Comparison of ENCODE assay signal across 1 cellular context in genomic region chr1:27830621-27831424, GRCh38.
TF ChIP-seq lines count a peak whose summit lies in the region.

PPP1R8 (plus strand) TSS chr1:27830782; CDS start chr1:27830836, 54 bp downstream.

TF ChIP-seq in HepG2, 621 proteins besides CTCF, POLR2A, EP300 and RAD21 (continued from another document and continues in another):
- TF ChIP-seq MZF1 (CRISPR knock-in tag; IDR thresholded peaks at IDR 0.05; ENCODE audit: borderline replicate concordance) (no peak), ARNT (IDR thresholded peaks at IDR 0.05) (no peak), ZBTB7B (CRISPR knock-in tag; IDR thresholded peaks at IDR 0.05) (peak; percentile 47; the same call in 1 of the 2 replicates), TP53 (CRISPR knock-in tag; conservative IDR thresholded peaks at IDR 0.05) (0 out of 2 replicates have a peak, but pooled peaks have one; percentile 10), NKX3-1 (CRISPR knock-in tag; IDR thresholded peaks at IDR 0.05) (no peak), KMT2A (CRISPR knock-in tag; IDR thresholded peaks at IDR 0.05) (peak; percentile 94), AGO1 (IDR thresholded peaks at IDR 0.05; ENCODE audit: low read depth, low read length, poor library complexity, severe bottlenecking) (peak; percentile 52), CHD4 (IDR thresholded peaks at IDR 0.05; ENCODE audit: borderline replicate concordance, low read length) (no peak), NBN (conservative IDR thresholded peaks at IDR 0.05) (no peak), ZNF773 (CRISPR knock-in tag; IDR thresholded peaks at IDR 0.05; ENCODE audit: borderline replicate concordance) (no peak), ZBTB7A (CRISPR knock-in tag; IDR thresholded peaks at IDR 0.05) (no peak; the same call in 1 of the 2 replicates), TGIF2 (CRISPR knock-in tag; IDR thresholded peaks at IDR 0.05) (peak; percentile 70; the same call in 1 of the 2 replicates), ARID3A (IDR thresholded peaks at IDR 0.05; ENCODE audit: low read depth, low read length) (no peak), ZNF33B (CRISPR knock-in tag; IDR thresholded peaks at IDR 0.05) (no peak), KDM2A (CRISPR knock-in tag; IDR thresholded peaks at IDR 0.05; ENCODE audit: borderline replicate concordance, low read depth) (peak; percentile 86), ZNF839 (CRISPR knock-in tag; IDR thresholded peaks at IDR 0.05; ENCODE audit: borderline replicate concordance) (no peak), ZNF589 (CRISPR knock-in tag; conservative IDR thresholded peaks at IDR 0.05) (no peak), BORCS8-MEF2B (CRISPR knock-in tag; IDR thresholded peaks at IDR 0.05) (peak; percentile 76; the same call in 1 of the 2 replicates), RFX3 (CRISPR knock-in tag; IDR thresholded peaks at IDR 0.05) (no peak), NONO (IDR thresholded peaks at IDR 0.05) (no peak), NONO (CRISPR knock-in tag; conservative IDR thresholded peaks at IDR 0.05) (peak; percentile 77), GZF1 (CRISPR knock-in tag; IDR thresholded peaks at IDR 0.05) (no peak), SIX1 (CRISPR knock-in tag; IDR thresholded peaks at IDR 0.05; ENCODE audit: borderline replicate concordance) (no peak), CSRNP1 (CRISPR knock-in tag; IDR thresholded peaks at IDR 0.05) (no peak), ZNF879 (CRISPR knock-in tag; IDR thresholded peaks at IDR 0.05) (no peak), ZNF644 (CRISPR knock-in tag; IDR thresholded peaks at IDR 0.05; ENCODE audit: low read depth) (no peak), HOXD1 (CRISPR knock-in tag; IDR thresholded peaks at IDR 0.05) (0 out of 2 replicates have a peak, but pooled peaks have one; percentile 58), MTA1 (CRISPR knock-in tag; IDR thresholded peaks at IDR 0.05; ENCODE audit: borderline replicate concordance) (0 out of 2 replicates have a peak, but pooled peaks have one; percentile 14), ZNF746 (CRISPR knock-in tag; IDR thresholded peaks at IDR 0.05) (peak; percentile 44; the same call in 1 of the 2 replicates), HNRNPK (IDR thresholded peaks at IDR 0.05; ENCODE audit: low read depth, low read length, poor library complexity, severe bottlenecking) (no peak), ZNF234 (CRISPR knock-in tag; conservative IDR thresholded peaks at IDR 0.05) (no peak), MAF1 (CRISPR knock-in tag; IDR thresholded peaks at IDR 0.05; ENCODE audit: borderline replicate concordance) (0 out of 2 replicates have a peak, but pooled peaks have one; percentile 51), ZNF12 (CRISPR knock-in tag; IDR thresholded peaks at IDR 0.05) (peak; percentile 60; the same call in 1 of the 2 replicates), NAIF1 (CRISPR knock-in tag; IDR thresholded peaks at IDR 0.05; ENCODE audit: borderline replicate concordance) (no peak), NR2C2 (CRISPR knock-in tag; IDR thresholded peaks at IDR 0.05; ENCODE audit: borderline replicate concordance) (peak; percentile 61; the same call in 1 of the 2 replicates), ISX (CRISPR knock-in tag; conservative IDR thresholded peaks at IDR 0.05) (0 out of 2 replicates have a peak, but pooled peaks have one; percentile 23), MYNN (CRISPR knock-in tag; IDR thresholded peaks at IDR 0.05; ENCODE audit: low read depth) (no peak), ZSCAN20 (CRISPR knock-in tag; IDR thresholded peaks at IDR 0.05; ENCODE audit: borderline replicate concordance) (no peak), GRHL1 (CRISPR knock-in tag; conservative IDR thresholded peaks at IDR 0.05) (no peak), ZBTB26 (CRISPR knock-in tag; IDR thresholded peaks at IDR 0.05; ENCODE audit: borderline replicate concordance) (0 out of 2 replicates have a peak, but pooled peaks have one; percentile 66), ZNF101 (CRISPR knock-in tag; IDR thresholded peaks at IDR 0.05; ENCODE audit: borderline replicate concordance, low read depth) (no peak), CENPT (CRISPR knock-in tag; IDR thresholded peaks at IDR 0.05; ENCODE audit: low read depth) (no peak), ZNF547 (CRISPR knock-in tag; IDR thresholded peaks at IDR 0.05) (peak; percentile 44; the same call in 1 of the 2 replicates)
- TF ChIP-seq, protein P1, sequence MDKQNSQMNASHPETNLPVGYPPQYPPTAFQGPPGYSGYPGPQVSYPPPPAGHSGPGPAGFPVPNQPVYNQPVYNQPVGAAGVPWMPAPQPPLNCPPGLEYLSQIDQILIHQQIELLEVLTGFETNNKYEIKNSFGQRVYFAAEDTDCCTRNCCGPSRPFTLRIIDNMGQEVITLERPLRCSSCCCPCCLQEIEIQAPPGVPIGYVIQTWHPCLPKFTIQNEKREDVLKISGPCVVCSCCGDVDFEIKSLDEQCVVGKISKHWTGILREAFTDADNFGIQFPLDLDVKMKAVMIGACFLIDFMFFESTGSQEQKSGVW (CRISPR knock-in tag; IDR thresholded peaks at IDR 0.05; ENCODE audit: borderline replicate concordance): no peak
- TF ChIP-seq, protein P2, sequence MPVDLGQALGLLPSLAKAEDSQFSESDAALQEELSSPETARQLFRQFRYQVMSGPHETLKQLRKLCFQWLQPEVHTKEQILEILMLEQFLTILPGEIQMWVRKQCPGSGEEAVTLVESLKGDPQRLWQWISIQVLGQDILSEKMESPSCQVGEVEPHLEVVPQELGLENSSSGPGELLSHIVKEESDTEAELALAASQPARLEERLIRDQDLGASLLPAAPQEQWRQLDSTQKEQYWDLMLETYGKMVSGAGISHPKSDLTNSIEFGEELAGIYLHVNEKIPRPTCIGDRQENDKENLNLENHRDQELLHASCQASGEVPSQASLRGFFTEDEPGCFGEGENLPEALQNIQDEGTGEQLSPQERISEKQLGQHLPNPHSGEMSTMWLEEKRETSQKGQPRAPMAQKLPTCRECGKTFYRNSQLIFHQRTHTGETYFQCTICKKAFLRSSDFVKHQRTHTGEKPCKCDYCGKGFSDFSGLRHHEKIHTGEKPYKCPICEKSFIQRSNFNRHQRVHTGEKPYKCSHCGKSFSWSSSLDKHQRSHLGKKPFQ (CRISPR knock-in tag; IDR thresholded peaks at IDR 0.05; ENCODE audit: insufficient replicate concordance): peak; percentile 37
- TF ChIP-seq, protein P3, sequence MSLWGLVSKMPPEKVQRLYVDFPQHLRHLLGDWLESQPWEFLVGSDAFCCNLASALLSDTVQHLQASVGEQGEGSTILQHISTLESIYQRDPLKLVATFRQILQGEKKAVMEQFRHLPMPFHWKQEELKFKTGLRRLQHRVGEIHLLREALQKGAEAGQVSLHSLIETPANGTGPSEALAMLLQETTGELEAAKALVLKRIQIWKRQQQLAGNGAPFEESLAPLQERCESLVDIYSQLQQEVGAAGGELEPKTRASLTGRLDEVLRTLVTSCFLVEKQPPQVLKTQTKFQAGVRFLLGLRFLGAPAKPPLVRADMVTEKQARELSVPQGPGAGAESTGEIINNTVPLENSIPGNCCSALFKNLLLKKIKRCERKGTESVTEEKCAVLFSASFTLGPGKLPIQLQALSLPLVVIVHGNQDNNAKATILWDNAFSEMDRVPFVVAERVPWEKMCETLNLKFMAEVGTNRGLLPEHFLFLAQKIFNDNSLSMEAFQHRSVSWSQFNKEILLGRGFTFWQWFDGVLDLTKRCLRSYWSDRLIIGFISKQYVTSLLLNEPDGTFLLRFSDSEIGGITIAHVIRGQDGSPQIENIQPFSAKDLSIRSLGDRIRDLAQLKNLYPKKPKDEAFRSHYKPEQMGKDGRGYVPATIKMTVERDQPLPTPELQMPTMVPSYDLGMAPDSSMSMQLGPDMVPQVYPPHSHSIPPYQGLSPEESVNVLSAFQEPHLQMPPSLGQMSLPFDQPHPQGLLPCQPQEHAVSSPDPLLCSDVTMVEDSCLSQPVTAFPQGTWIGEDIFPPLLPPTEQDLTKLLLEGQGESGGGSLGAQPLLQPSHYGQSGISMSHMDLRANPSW (CRISPR knock-in tag; IDR thresholded peaks at IDR 0.05; ENCODE audit: borderline replicate concordance): no peak
- TF ChIP-seq, protein P4, sequence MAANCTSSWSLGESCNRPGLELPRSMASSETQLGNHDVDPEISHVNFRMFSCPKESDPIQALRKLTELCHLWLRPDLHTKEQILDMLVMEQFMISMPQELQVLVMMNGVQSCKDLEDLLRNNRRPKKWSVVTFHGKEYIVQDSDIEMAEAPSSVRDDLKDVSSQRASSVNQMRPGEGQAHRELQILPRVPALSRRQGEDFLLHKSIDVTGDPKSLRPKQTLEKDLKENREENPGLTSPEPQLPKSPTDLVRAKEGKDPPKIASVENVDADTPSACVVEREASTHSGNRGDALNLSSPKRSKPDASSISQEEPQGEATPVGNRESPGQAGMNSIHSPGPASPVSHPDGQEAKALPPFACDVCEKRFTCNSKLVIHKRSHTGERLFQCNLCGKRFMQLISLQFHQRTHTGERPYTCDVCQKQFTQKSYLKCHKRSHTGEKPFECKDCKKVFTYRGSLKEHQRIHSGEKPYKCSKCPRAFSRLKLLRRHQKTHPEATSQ (CRISPR knock-in tag; IDR thresholded peaks at IDR 0.05; ENCODE audit: borderline replicate concordance): peak; percentile 47; the same call in 1 of the 2 replicates
- TF ChIP-seq, protein P5, sequence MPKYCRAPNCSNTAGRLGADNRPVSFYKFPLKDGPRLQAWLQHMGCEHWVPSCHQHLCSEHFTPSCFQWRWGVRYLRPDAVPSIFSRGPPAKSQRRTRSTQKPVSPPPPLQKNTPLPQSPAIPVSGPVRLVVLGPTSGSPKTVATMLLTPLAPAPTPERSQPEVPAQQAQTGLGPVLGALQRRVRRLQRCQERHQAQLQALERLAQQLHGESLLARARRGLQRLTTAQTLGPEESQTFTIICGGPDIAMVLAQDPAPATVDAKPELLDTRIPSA (CRISPR knock-in tag; IDR thresholded peaks at IDR 0.05; ENCODE audit: borderline replicate concordance): no peak
- TF ChIP-seq, protein P6, sequence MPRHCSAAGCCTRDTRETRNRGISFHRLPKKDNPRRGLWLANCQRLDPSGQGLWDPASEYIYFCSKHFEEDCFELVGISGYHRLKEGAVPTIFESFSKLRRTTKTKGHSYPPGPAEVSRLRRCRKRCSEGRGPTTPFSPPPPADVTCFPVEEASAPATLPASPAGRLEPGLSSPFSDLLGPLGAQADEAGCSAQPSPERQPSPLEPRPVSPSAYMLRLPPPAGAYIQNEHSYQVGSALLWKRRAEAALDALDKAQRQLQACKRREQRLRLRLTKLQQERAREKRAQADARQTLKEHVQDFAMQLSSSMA (CRISPR knock-in tag; IDR thresholded peaks at IDR 0.05): peak; percentile 82; the same call in 1 of the 2 replicates
- TF ChIP-seq, protein P7, sequence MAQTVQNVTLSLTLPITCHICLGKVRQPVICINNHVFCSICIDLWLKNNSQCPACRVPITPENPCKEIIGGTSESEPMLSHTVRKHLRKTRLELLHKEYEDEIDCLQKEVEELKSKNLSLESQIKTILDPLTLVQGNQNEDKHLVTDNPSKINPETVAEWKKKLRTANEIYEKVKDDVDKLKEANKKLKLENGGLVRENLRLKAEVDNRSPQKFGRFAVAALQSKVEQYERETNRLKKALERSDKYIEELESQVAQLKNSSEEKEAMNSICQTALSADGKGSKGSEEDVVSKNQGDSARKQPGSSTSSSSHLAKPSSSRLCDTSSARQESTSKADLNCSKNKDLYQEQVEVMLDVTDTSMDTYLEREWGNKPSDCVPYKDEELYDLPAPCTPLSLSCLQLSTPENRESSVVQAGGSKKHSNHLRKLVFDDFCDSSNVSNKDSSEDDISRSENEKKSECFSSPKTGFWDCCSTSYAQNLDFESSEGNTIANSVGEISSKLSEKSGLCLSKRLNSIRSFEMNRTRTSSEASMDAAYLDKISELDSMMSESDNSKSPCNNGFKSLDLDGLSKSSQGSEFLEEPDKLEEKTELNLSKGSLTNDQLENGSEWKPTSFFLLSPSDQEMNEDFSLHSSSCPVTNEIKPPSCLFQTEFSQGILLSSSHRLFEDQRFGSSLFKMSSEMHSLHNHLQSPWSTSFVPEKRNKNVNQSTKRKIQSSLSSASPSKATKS (CRISPR knock-in tag; IDR thresholded peaks at IDR 0.05): no peak
